Comparison of ENCODE assay signal across 24 cellular contexts in the genomic region with DNA sequence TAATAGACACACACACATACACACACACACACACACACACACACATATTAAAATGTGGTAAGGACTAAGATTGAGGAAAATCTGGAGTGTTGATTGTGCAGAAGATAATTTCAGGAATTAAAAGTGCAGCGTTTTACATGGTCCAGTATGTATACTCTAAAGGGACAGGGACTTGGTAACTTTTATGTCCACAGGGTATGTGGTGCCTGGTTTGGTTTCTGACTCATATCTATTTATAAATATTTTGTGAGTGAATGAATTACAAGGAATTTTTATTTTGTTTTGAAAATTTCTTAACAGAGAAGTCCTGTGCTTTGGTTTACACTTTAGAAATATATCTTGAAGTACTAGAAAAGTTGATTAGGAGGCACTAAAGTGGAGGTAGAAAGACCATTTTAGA.
"Had no signal": no experiment of that assay in that cellular context is flagged by ENCODE, and none has a peak within 500 bp of the region (broad histone marks: within the 10 kb centered on the region; RNA-seq: fewer than 3 reads in every experiment).

No MANE protein-coding gene starts in this region.

- H3K4me1 ChIP-seq: esophagus squamous epithelium, gastroesophageal sphincter, heart right ventricle had no signal

- H3K4me3 ChIP-seq: esophagus squamous epithelium, gastroesophageal sphincter, heart right ventricle, hepatocyte had no signal

- DNase-seq: activated CD4-positive, alpha-beta memory T cell treated with anti-CD3 and anti-CD28 coated beads, Interleukin-2, amount 10 ng/mL, durations not matched to agents 7 days and 5 days; activated CD4-positive, alpha-beta T cell treated with anti-CD3 and anti-CD28 coated beads for 1 hour; activated CD4-positive, alpha-beta T cell treated with anti-CD3 and anti-CD28 coated beads for 4 hours; activated CD4-positive, alpha-beta T cell treated with anti-CD3 and anti-CD28 coated beads, Interleukin-2, amount 10 ng/mL, durations not matched to agents 7 days and 5 days; activated CD4-positive, alpha-beta T cell treated with anti-CD3 and anti-CD28 coated beads, Interleukin-2, amount 50 U/mL, for 4 hours; activated CD8-positive, alpha-beta memory T cell treated with anti-CD3 and anti-CD28 coated beads, Interleukin-2, amount 50 U/mL, for 48 hours; activated gamma-delta T cell; activated naive CD4-positive, alpha-beta T cell; activated naive CD4-positive, alpha-beta T cell treated with anti-CD3 and anti-CD28 coated beads, Interleukin-2, amount 10 ng/mL, durations not matched to agents 7 days and 5 days; activated naive CD8-positive, alpha-beta T cell treated with anti-CD3 and anti-CD28 coated beads, Interleukin-2, amount 10 ng/mL, durations not matched to agents 7 days and 5 days; activated T-cell treated with anti-CD3 and anti-CD28 coated beads for 4 hours; activated T-cell treated with anti-CD3 and anti-CD28 coated beads, Interleukin-2, amount 50 U/mL, for 24 hours; activated T-cell treated with anti-CD3 and anti-CD28 coated beads, Interleukin-2, amount 50 U/mL, for 72 hours; brain microvascular endothelial cell; cortex of kidney; effector CD8-positive, alpha-beta T cell; esophagus squamous epithelium; foreskin melanocyte; heart right ventricle; T-helper 2 cell had no signal

- H3K27ac ChIP-seq: brain microvascular endothelial cell, epithelial cell of prostate, esophagus squamous epithelium, gastroesophageal sphincter, heart right ventricle, hepatocyte, VCaP had no signal

- H3K9me3 ChIP-seq: esophagus squamous epithelium, gastroesophageal sphincter, heart right ventricle had no signal

- H3K36me3 ChIP-seq: brain microvascular endothelial cell, esophagus squamous epithelium, gastroesophageal sphincter, heart right ventricle had no signal

- H3K27me3 ChIP-seq: brain microvascular endothelial cell, esophagus squamous epithelium, gastroesophageal sphincter, heart right ventricle, hepatocyte had no signal
